ENCODE assay signal across 1 cellular context in genomic region chr17:48970865-48971687, GRCh38.
A peak's percentile ranks its signal among the peaks of the same experiment; 100 is the strongest.
TF ChIP-seq lines count a peak whose summit lies in the region.

No MANE protein-coding gene starts in this region.

TF ChIP-seq in HepG2, 621 proteins besides CTCF, POLR2A, EP300 and RAD21 (continued from another document and continues in another):
- 0 out of 2 replicates have a peak, but pooled peaks have one; percentile 84 for TF ChIP-seq ZBTB46 (CRISPR knock-in tag; IDR thresholded peaks at IDR 0.05; ENCODE audit: borderline replicate concordance)
- no peak for TF ChIP-seq ZNF484 (CRISPR knock-in tag; IDR thresholded peaks at IDR 0.05; ENCODE audit: borderline replicate concordance, low read depth)
- no peak for TF ChIP-seq USF2 (IDR thresholded peaks at IDR 0.05; ENCODE audit: low read depth, low read length)
- no peak for TF ChIP-seq USF2 (CRISPR knock-in tag; IDR thresholded peaks at IDR 0.05; ENCODE audit: borderline replicate concordance)
- no peak for TF ChIP-seq RFX3 (CRISPR knock-in tag; IDR thresholded peaks at IDR 0.05)
- TF ChIP-seq PTBP1 (IDR thresholded peaks at IDR 0.05; ENCODE audit: low read depth, low read length, poor library complexity, severe bottlenecking), result no peak
- TF ChIP-seq RFXANK (CRISPR knock-in tag; IDR thresholded peaks at IDR 0.05), result no peak
- TF ChIP-seq TCF7L2 (IDR thresholded peaks at IDR 0.05; ENCODE audit: low read depth, low read length), result peak; percentile 69
- TF ChIP-seq ZSCAN5A (CRISPR knock-in tag; IDR thresholded peaks at IDR 0.05; ENCODE audit: borderline replicate concordance), result peak; percentile 71; the same call in 1 of the 2 replicates
- TF ChIP-seq ZNF354B (CRISPR knock-in tag; IDR thresholded peaks at IDR 0.05), result 0 out of 2 replicates have a peak, but pooled peaks have one; percentile 15
- TF ChIP-seq RNF219 (CRISPR knock-in tag; IDR thresholded peaks at IDR 0.05), result no peak
- TF ChIP-seq PLRG1 (conservative IDR thresholded peaks at IDR 0.05), result no peak
- TF ChIP-seq ZNF441 (CRISPR knock-in tag; IDR thresholded peaks at IDR 0.05; ENCODE audit: borderline replicate concordance), result peak; percentile 57; the same call in 1 of the 2 replicates
- no peak for TF ChIP-seq POLR2AphosphoS2 (IDR thresholded peaks at IDR 0.05; ENCODE audit: low read depth, low read length)
- peak; percentile 86 for TF ChIP-seq ZNF580 (CRISPR knock-in tag; IDR thresholded peaks at IDR 0.05; ENCODE audit: borderline replicate concordance, low read depth)
- no peak for TF ChIP-seq NBN (conservative IDR thresholded peaks at IDR 0.05)
- peak; percentile 77; the same call in 1 of the 2 replicates for TF ChIP-seq YEATS4 (CRISPR knock-in tag; IDR thresholded peaks at IDR 0.05; ENCODE audit: borderline replicate concordance)
- TF ChIP-seq DNMT1 (CRISPR knock-in tag; IDR thresholded peaks at IDR 0.05), result peak; percentile 51; the same call in 1 of the 2 replicates
- peak; percentile 54; the same call in 1 of the 2 replicates for TF ChIP-seq UBTF (CRISPR knock-in tag; IDR thresholded peaks at IDR 0.05)
- TF ChIP-seq ZFY (CRISPR knock-in tag; IDR thresholded peaks at IDR 0.05), result peak; percentile 71
- TF ChIP-seq, protein P1, sequence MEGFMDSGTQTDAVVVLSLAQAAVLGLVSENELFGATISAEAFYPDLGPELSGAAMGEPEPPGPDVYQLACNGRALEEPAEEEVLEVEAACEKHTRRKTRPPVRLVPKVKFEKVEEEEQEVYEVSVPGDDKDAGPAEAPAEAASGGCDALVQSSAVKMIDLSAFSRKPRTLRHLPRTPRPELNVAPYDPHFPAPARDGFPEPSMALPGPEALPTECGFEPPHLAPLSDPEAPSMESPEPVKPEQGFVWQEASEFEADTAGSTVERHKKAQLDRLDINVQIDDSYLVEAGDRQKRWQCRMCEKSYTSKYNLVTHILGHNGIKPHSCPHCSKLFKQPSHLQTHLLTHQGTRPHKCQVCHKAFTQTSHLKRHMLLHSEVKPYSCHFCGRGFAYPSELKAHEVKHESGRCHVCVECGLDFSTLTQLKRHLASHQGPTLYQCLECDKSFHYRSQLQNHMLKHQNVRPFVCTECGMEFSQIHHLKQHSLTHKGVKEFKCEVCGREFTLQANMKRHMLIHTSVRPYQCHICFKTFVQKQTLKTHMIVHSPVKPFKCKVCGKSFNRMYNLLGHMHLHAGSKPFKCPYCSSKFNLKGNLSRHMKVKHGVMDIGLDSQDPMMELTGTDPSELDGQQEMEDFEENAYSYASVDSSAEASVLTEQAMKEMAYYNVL (CRISPR knock-in tag; IDR thresholded peaks at IDR 0.05; ENCODE audit: borderline replicate concordance), result peak; percentile 86
- peak; percentile 31 for TF ChIP-seq TBL1XR1 (IDR thresholded peaks at IDR 0.05; ENCODE audit: borderline replicate concordance, low read length, partially characterized antibody)
- TF ChIP-seq, protein P2, sequence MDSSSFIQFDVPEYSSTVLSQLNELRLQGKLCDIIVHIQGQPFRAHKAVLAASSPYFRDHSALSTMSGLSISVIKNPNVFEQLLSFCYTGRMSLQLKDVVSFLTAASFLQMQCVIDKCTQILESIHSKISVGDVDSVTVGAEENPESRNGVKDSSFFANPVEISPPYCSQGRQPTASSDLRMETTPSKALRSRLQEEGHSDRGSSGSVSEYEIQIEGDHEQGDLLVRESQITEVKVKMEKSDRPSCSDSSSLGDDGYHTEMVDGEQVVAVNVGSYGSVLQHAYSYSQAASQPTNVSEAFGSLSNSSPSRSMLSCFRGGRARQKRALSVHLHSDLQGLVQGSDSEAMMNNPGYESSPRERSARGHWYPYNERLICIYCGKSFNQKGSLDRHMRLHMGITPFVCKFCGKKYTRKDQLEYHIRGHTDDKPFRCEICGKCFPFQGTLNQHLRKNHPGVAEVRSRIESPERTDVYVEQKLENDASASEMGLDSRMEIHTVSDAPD (CRISPR knock-in tag; IDR thresholded peaks at IDR 0.05), result peak; percentile 42; the same call in 1 of the 2 replicates
- no peak for TF ChIP-seq TRIM24 (CRISPR knock-in tag; IDR thresholded peaks at IDR 0.05)
- TF ChIP-seq ZBTB7B (CRISPR knock-in tag; IDR thresholded peaks at IDR 0.05), result peak; percentile 90
- TF ChIP-seq ATF6 (CRISPR knock-in tag; conservative IDR thresholded peaks at IDR 0.05), result no peak
- TF ChIP-seq, protein P3, sequence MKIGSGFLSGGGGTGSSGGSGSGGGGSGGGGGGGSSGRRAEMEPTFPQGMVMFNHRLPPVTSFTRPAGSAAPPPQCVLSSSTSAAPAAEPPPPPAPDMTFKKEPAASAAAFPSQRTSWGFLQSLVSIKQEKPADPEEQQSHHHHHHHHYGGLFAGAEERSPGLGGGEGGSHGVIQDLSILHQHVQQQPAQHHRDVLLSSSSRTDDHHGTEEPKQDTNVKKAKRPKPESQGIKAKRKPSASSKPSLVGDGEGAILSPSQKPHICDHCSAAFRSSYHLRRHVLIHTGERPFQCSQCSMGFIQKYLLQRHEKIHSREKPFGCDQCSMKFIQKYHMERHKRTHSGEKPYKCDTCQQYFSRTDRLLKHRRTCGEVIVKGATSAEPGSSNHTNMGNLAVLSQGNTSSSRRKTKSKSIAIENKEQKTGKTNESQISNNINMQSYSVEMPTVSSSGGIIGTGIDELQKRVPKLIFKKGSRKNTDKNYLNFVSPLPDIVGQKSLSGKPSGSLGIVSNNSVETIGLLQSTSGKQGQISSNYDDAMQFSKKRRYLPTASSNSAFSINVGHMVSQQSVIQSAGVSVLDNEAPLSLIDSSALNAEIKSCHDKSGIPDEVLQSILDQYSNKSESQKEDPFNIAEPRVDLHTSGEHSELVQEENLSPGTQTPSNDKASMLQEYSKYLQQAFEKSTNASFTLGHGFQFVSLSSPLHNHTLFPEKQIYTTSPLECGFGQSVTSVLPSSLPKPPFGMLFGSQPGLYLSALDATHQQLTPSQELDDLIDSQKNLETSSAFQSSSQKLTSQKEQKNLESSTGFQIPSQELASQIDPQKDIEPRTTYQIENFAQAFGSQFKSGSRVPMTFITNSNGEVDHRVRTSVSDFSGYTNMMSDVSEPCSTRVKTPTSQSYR (CRISPR knock-in tag; IDR thresholded peaks at IDR 0.05; ENCODE audit: borderline replicate concordance), result peak; percentile 98
- TF ChIP-seq ZNF746 (CRISPR knock-in tag; IDR thresholded peaks at IDR 0.05), result peak; percentile 90
- peak; percentile 89 for TF ChIP-seq ZHX1 (CRISPR knock-in tag; IDR thresholded peaks at IDR 0.05; ENCODE audit: low read depth)
- peak; percentile 67 for TF ChIP-seq PHF8 (CRISPR knock-in tag; IDR thresholded peaks at IDR 0.05)
